Comparison of ENCODE assay signal across 8 cellular contexts in genomic region chr19:52007436-52007804, GRCh38. TPM values are rescaled to one million over a fixed set of nuclear protein-coding genes. Genes with fewer than 3 reads are reported as not detected.
DNase-seq lines count a peak whose midpoint lies in the region; ATAC-seq and TF ChIP-seq lines count a peak whose summit lies in the region.

No MANE protein-coding gene starts in this region.

- H3K4me1 ChIP-seq in adipocyte (ENCODE audit: control insufficient read depth, insufficient read depth, low read length): peaks cover 6% of the 10 kb centered on the region

- DNase-seq in CD14-positive monocyte (ENCODE audit: low spot score) (no peak), HEK293T (ENCODE audit: extremely low spot score) (peak; percentile 11), adipocyte (ENCODE audit: low read depth) (no peak), iPS-NIHi7 (ENCODE audit: extremely low spot score) (peak; percentile 50), NCI-H2171 treated with DMSO at 0.1 percent for 48 hours (lab: John Stamatoyannopoulos, UW) (no peak)
- DNase-seq in stimulated activated naive CD4-positive, alpha-beta T cell (lab: John Stamatoyannopoulos, UW): no peak
- no peak for DNase-seq in activated CD4-positive, alpha-beta T cell treated with anti-CD3 and anti-CD28 coated beads for 4 hours

- H3K27ac Mint-ChIP-seq in CD14-positive monocyte: peak overlapping the region in 6 of 7 donors; percentile 92 to 99 (median 98)
- H3K27ac Mint-ChIP-seq in stimulated activated memory B cell treated with anti-CD40 and anti-IgM and Interleukin-4, amounts not matched to agents 10 μg/mL and 1 μg/mL and 100 μg/mL, for 72 hours: peak overlapping the region; percentile 95

- no peak for TF ChIP-seq CTCF in CD14-positive monocyte (IDR thresholded peaks at IDR 0.05)

- peaks cover 36 to 78% (median 69%) of the 10 kb centered on the region in 7 donors for H3K9me3 Mint-ChIP-seq in CD14-positive monocyte
- peaks cover 11% of the 10 kb centered on the region for H3K9me3 Mint-ChIP-seq in stimulated activated memory B cell treated with anti-CD40 and anti-IgM and Interleukin-4, amounts not matched to agents 10 μg/mL and 1 μg/mL and 100 μg/mL, for 72 hours

- H3K27me3 Mint-ChIP-seq in CD14-positive monocyte (ENCODE audit: low read depth in 3 of 3): peaks cover 0 to 3% (median 2%) of the 10 kb centered on the region in 3 donors
- no peaks in the 10 kb centered on the region for H3K27me3 Mint-ChIP-seq in stimulated activated memory B cell treated with anti-CD40 and anti-IgM and Interleukin-4, amounts not matched to agents 10 μg/mL and 1 μg/mL and 100 μg/mL, for 72 hours

- peaks cover 14% of the 10 kb centered on the region for H3K9me3 ChIP-seq in adipocyte (ENCODE audit: control insufficient read depth, low read length)

- H3K27me3 ChIP-seq in adipocyte (replicated peaks; ENCODE audit: control insufficient read depth, insufficient read depth, low read length): no peaks in the 10 kb centered on the region

- CTCF ChIA-PET in HEK293T (lab: Yijun Ruan, JAX): no interaction called here

- POLR2A ChIA-PET in HEK293T (lab: Yijun Ruan, JAX): interaction anchor here (1.8 kb wide), 1 partner anchor 181 kb away, joined by 5 read pairs; no protein-coding TSS in a partner anchor

- H3K36me3 ChIP-seq in adipocyte (ENCODE audit: control insufficient read depth, insufficient read depth, low read length, severe bottlenecking): peaks cover 14% of the 10 kb centered on the region

- peak overlapping the region; percentile 97 to 98 for H3K4me3 Mint-ChIP-seq in CD14-positive monocyte
- H3K4me3 Mint-ChIP-seq in stimulated activated memory B cell treated with anti-CD40 and anti-IgM and Interleukin-4, amounts not matched to agents 10 μg/mL and 1 μg/mL and 100 μg/mL, for 72 hours: peak overlapping the region; percentile 93

- H3K36me3 Mint-ChIP-seq in CD14-positive monocyte: peaks cover 23 to 34% of the 10 kb centered on the region in 2 donors
- peaks cover 46% of the 10 kb centered on the region for H3K36me3 Mint-ChIP-seq in stimulated activated memory B cell treated with anti-CD40 and anti-IgM and Interleukin-4, amounts not matched to agents 10 μg/mL and 1 μg/mL and 100 μg/mL, for 72 hours

- no peak for ATAC-seq in stimulated activated memory B cell treated with anti-CD40 and anti-IgM and Interleukin-4, amounts not matched to agents 10 μg/mL and 1 μg/mL and 100 μg/mL, for 72 hours

- peak overlapping the region; percentile 86 for H3K4me3 ChIP-seq in adipocyte (ENCODE audit: low read length)

- peak overlapping the region; percentile 94 for H3K9ac ChIP-seq in adipocyte (ENCODE audit: low read length)

- peaks cover 15% of the 10 kb centered on the region for H3K4me1 Mint-ChIP-seq in CD14-positive monocyte
- peaks cover 18% of the 10 kb centered on the region for H3K4me1 Mint-ChIP-seq in stimulated activated memory B cell treated with anti-CD40 and anti-IgM and Interleukin-4, amounts not matched to agents 10 μg/mL and 1 μg/mL and 100 μg/mL, for 72 hours

- intact Hi-C loops in CD14-positive monocyte (cut with micrococcal nuclease): loop anchor here in 1 of 2 donors (5.0 kb wide), 1 partner anchor 40 kb away; the partner anchor contains the start of gene ZNF432

TF ChIP-seq in HEK293T, 16 proteins besides CTCF, POLR2A, EP300 and RAD21:
- no peak for TF ChIP-seq L3MBTL2 (conservative IDR thresholded peaks at IDR 0.05)
- no peak for TF ChIP-seq PKNOX1 (IDR thresholded peaks at IDR 0.05)
- no peak for TF ChIP-seq NFRKB (IDR thresholded peaks at IDR 0.05)
- no peak for TF ChIP-seq FOXM1 (IDR thresholded peaks at IDR 0.05; ENCODE audit: borderline replicate concordance)
- no peak for TF ChIP-seq HDGF (IDR thresholded peaks at IDR 0.05; ENCODE audit: borderline replicate concordance)
- TF ChIP-seq ARNT (IDR thresholded peaks at IDR 0.05): no peak
- TF ChIP-seq FOXA1 (IDR thresholded peaks at IDR 0.05): no peak
- TF ChIP-seq TARDBP (IDR thresholded peaks at IDR 0.05): no peak
- TF ChIP-seq BHLHE40 (IDR thresholded peaks at IDR 0.05; ENCODE audit: borderline replicate concordance): no peak
- TF ChIP-seq ZNF384 (IDR thresholded peaks at IDR 0.05): no peak
- TF ChIP-seq CTBP1 (IDR thresholded peaks at IDR 0.05; ENCODE audit: borderline replicate concordance): no peak
- no peak for TF ChIP-seq FOXK2 (IDR thresholded peaks at IDR 0.05)
- TF ChIP-seq SUZ12 (IDR thresholded peaks at IDR 0.05): no peak
- no peak for TF ChIP-seq ELF4 (IDR thresholded peaks at IDR 0.05)

RNA-seq across cellular contexts. Expression of gene ZNF615, which starts 0.6 kb away (rescaled TPM):
- 1 to 10 TPM; 1.8 to 2.4 TPM for polyA plus RNA-seq in CD14-positive monocyte

RNA-seq across cellular contexts. Expression of gene ZNF614, which starts 20.8 kb away (rescaled TPM):
- 1 to 10 TPM; 1.0 to 3.1 TPM for polyA plus RNA-seq in CD14-positive monocyte

RNA-seq across cellular contexts. Expression of gene ZNF350, which starts 20.8 kb away (rescaled TPM):
- 1 to 10 TPM; 9.1 to 9.9 TPM for polyA plus RNA-seq in CD14-positive monocyte

RNA-seq across cellular contexts. Expression of gene ZNF432, which starts 41.2 kb away (rescaled TPM):
- 1 to 10 TPM; 1.1 to 1.2 TPM for polyA plus RNA-seq in CD14-positive monocyte

Comparison
In these comparisons a context has a peak if more than half of its experiments do, and no peak if none do; other contexts are left out.
1. DNase-seq: peak in HEK293T (single experiment) and iPS-NIHi7 (single experiment); none in CD14-positive monocyte (single experiment), adipocyte (single experiment), stimulated activated naive CD4-positive, alpha-beta T cell (0 of 6), NCI-H2171 treated with DMSO at 0.1 percent for 48 hours (single experiment) and activated CD4-positive, alpha-beta T cell treated with anti-CD3 and anti-CD28 coated beads for 4 hours (0 of 2).